ENCODE assay signal across 8 cellular contexts in genomic region chr1:206558794-206559660, GRCh38. TPM values are rescaled to one million over a fixed set of nuclear protein-coding genes. Genes with fewer than 3 reads are reported as not detected.
A peak's percentile ranks its signal among the peaks of the same experiment; 100 is the strongest.
DNase-seq lines count a peak whose midpoint lies in the region; ATAC-seq and TF ChIP-seq lines count a peak whose summit lies in the region.

No MANE protein-coding gene starts in this region.

- peak overlapping the region; percentile 84 for H3K27ac Mint-ChIP-seq in mesothelial cell of epicardium

- no peaks in the 10 kb centered on the region for H3K9me3 Mint-ChIP-seq in activated T-cell treated with anti-CD3 and anti-CD28 coated beads, Interleukin-2, amount 50 U/mL, for 4 hours
- H3K9me3 Mint-ChIP-seq in mesothelial cell of epicardium, result no peaks in the 10 kb centered on the region

- 83 to 93% methylated on average over 6 of the region's 6 CpGs for WGBS in heart right ventricle, 2 donors

- H3K27ac ChIP-seq in heart right ventricle, result peak overlapping the region in 7 of 10 donors; percentile 5 to 100 (median 71)
- peak overlapping the region; percentile 88 for H3K27ac ChIP-seq in upper lobe of right lung

- H3K27me3 ChIP-seq in heart right ventricle, result no peaks in the 10 kb centered on the region
- H3K27me3 ChIP-seq in upper lobe of right lung, result no peaks in the 10 kb centered on the region

- DNase-seq in heart right ventricle (no peak), Right ventricle myocardium inferior (ENCODE audit: missing footprints) (no peak), mesothelial cell of epicardium (ENCODE audit: low spot score in 2 of 2, unreplicated experiment in 2 of 2) (no peak), upper lobe of right lung (no peak), NCI-H524 (lab: John Stamatoyannopoulos, UW) (no peak), DMS153 (lab: John Stamatoyannopoulos, UW) (no peak), NCI-H2227 (lab: John Stamatoyannopoulos, UW; ENCODE audit: unreplicated experiment) (no peak)
- no peak for DNase-seq in activated T-cell treated with anti-CD3 and anti-CD28 coated beads, Interleukin-2, amount 50 U/mL, for 4 hours

- intact Hi-C loops in heart right ventricle (cut with DNase I) (no loop called here), Right ventricle myocardium inferior (cut with DNase I) (no loop called here), upper lobe of right lung (cut with DNase I) (no loop called here)

- peak overlapping the region in 6 of 10 donors; percentile 1 to 78 (median 68) for H3K4me3 ChIP-seq in heart right ventricle
- H3K4me3 ChIP-seq in upper lobe of right lung, result peak overlapping the region; percentile 63

- TF ChIP-seq CTCF in heart right ventricle (IDR thresholded peaks at IDR 0.05) (no peak), mesothelial cell of epicardium (IDR thresholded peaks at IDR 0.05; ENCODE audit: unreplicated experiment) (no peak), upper lobe of right lung (IDR thresholded peaks at IDR 0.05) (no peak)

- peaks cover 37% of the 10 kb centered on the region for H3K36me3 Mint-ChIP-seq in activated T-cell treated with anti-CD3 and anti-CD28 coated beads, Interleukin-2, amount 50 U/mL, for 4 hours (ENCODE audit: insufficient read depth)
- no peaks in the 10 kb centered on the region for H3K36me3 Mint-ChIP-seq in mesothelial cell of epicardium

- H3K4me1 Mint-ChIP-seq in activated T-cell treated with anti-CD3 and anti-CD28 coated beads, Interleukin-2, amount 50 U/mL, for 4 hours (ENCODE audit: low read depth), result peaks cover 73% of the 10 kb centered on the region
- H3K4me1 Mint-ChIP-seq in mesothelial cell of epicardium, result peaks cover 47% of the 10 kb centered on the region

- H3K4me3 Mint-ChIP-seq in activated T-cell treated with anti-CD3 and anti-CD28 coated beads, Interleukin-2, amount 50 U/mL, for 4 hours, result peak overlapping the region; percentile 90
- H3K4me3 Mint-ChIP-seq in mesothelial cell of epicardium, result no peak overlapping the region

- ATAC-seq in heart right ventricle (no peak), Right ventricle myocardium inferior (no peak), upper lobe of right lung (no peak)
- ATAC-seq in activated T-cell treated with anti-CD3 and anti-CD28 coated beads, Interleukin-2, amount 50 U/mL, for 4 hours, result no peak

- H3K4me1 ChIP-seq in heart right ventricle (peaks cover 12 to 88% (median 49%) of the 10 kb centered on the region in 9 donors), upper lobe of right lung (peaks cover 63% of the 10 kb centered on the region)

- H3K36me3 ChIP-seq in heart right ventricle (peaks cover 0 to 26% (median 0%) of the 10 kb centered on the region in 9 donors), upper lobe of right lung (no peaks in the 10 kb centered on the region)

- H3K9me3 ChIP-seq in heart right ventricle (no peaks in the 10 kb centered on the region), upper lobe of right lung (no peaks in the 10 kb centered on the region)

- H3K27me3 Mint-ChIP-seq in activated T-cell treated with anti-CD3 and anti-CD28 coated beads, Interleukin-2, amount 50 U/mL, for 4 hours (ENCODE audit: low read depth), result no peaks in the 10 kb centered on the region
- peaks cover 16% of the 10 kb centered on the region for H3K27me3 Mint-ChIP-seq in mesothelial cell of epicardium (ENCODE audit: low read depth)

RNA-seq across cellular contexts. Expression of gene RASSF5, which starts 51.7 kb away (rescaled TPM):
- total RNA-seq in heart right ventricle (10 to 100 TPM in 3 of 10 donors, 1 to 10 TPM in 7; 5.0 to 26.0 (median 7.0) TPM), Right ventricle myocardium inferior (5.3 TPM), mesothelial cell of epicardium (6.5 to 7.0 TPM (median 6.8 TPM) in 3 replicates), upper lobe of right lung (37.6 TPM)
- 1 to 10 TPM in 1 of 2 donors, under 1 TPM in 1; 0.90 to 2.4 TPM for polyA plus RNA-seq in heart right ventricle
- 100 to 1,000 TPM; 179 to 227 (median 216) TPM for total RNA-seq in activated T-cell treated with anti-CD3 and anti-CD28 coated beads, Interleukin-2, amount 50 U/mL, for 4 hours

RNA-seq across cellular contexts. Expression of gene EIF2D, which starts 53.2 kb away (rescaled TPM):
- total RNA-seq in heart right ventricle (10 to 100 TPM; 26.1 to 32.2 (median 29.5) TPM), Right ventricle myocardium inferior (26.0 TPM), mesothelial cell of epicardium (49.6 to 53.3 TPM (median 52.3 TPM) in 3 replicates), upper lobe of right lung (49.8 TPM)
- 10 to 100 TPM; 16.8 to 35.6 TPM for polyA plus RNA-seq in heart right ventricle
- total RNA-seq in activated T-cell treated with anti-CD3 and anti-CD28 coated beads, Interleukin-2, amount 50 U/mL, for 4 hours, result 10 to 100 TPM; 40.8 to 49.0 (median 41.4) TPM
